Comparison of ENCODE assay signal across 22 cellular contexts in genomic region chr6:55014321-55015088, GRCh38.
DNase-seq lines count a peak whose midpoint lies in the region; ATAC-seq and TF ChIP-seq lines count a peak whose summit lies in the region.
"Had no signal": no experiment of that assay in that cellular context is flagged by ENCODE, and none has a peak within 500 bp of the region (broad histone marks: within the 10 kb centered on the region; RNA-seq: fewer than 3 reads in every experiment).

No MANE protein-coding gene starts in this region.

- POLR2A ChIA-PET in IMR-90 (lab: Charles Lee; ENCODE audit: unreplicated experiment): no interaction called here
- POLR2A ChIA-PET in PC-9 (lab: Charles Lee; ENCODE audit: unreplicated experiment): interaction anchor here (0.7 kb wide), 1 partner anchor 52 kb away, joined by 3 read pairs; no protein-coding TSS in a partner anchor

- in situ Hi-C loops in IMR-90 (cut with MboI; ENCODE audit: low sequenced_read_pairs): no loop called here

- H4K20me1 ChIP-seq in IMR-90 (ENCODE audit: insufficient read depth, low read length) (no peaks in the 10 kb centered on the region), PC-9 (ENCODE audit: insufficient read depth) (no peaks in the 10 kb centered on the region)

- peak overlapping the region; percentile 69; the same call in 1 of the 2 replicates for H3K4ac ChIP-seq in IMR-90 (ENCODE audit: low read depth, low read length)

- H3K4me2 ChIP-seq in IMR-90 (ENCODE audit: low read depth, low read length) (peak overlapping the region; percentile 46), PC-9 (no peak overlapping the region)

- CTCF ChIA-PET in IMR-90 (lab: Yijun Ruan, JAX) (no interaction called here), PC-9 (lab: Charles Lee) (no interaction called here)

- no peaks in the 10 kb centered on the region for H3K9me2 ChIP-seq in PC-9 (ENCODE audit: insufficient read depth)

- H3K27me3 ChIP-seq in IMR-90 (ENCODE audit: control insufficient read depth, insufficient read depth, low read length): no peaks in the 10 kb centered on the region
- H3K27me3 ChIP-seq in adipocyte (replicated peaks; ENCODE audit: control insufficient read depth, insufficient read depth, low read length): no peaks in the 10 kb centered on the region
- H3K27me3 ChIP-seq in tibial nerve: no peaks in the 10 kb centered on the region
- H3K27me3 ChIP-seq in PC-9 (ENCODE audit: insufficient read depth, low read depth): no peaks in the 10 kb centered on the region
- H3K27me3 ChIP-seq: dorsolateral prefrontal cortex, heart right ventricle, ovary, tibial artery had no signal

- TF ChIP-seq RAD21 in IMR-90 (IDR thresholded peaks at IDR 0.05; ENCODE audit: low read length): no peak

- ATAC-seq in IMR-90 (ENCODE audit: low read depth) (peak; percentile 80), left colon (peak; percentile 61), HG02885 (IDR thresholded peaks at IDR 0.05; ENCODE audit: poor library complexity, unreplicated experiment) (no peak)
- ATAC-seq: natural killer cell treated with Interleukin-12 subunit alpha and Interleukin-12 subunit beta and Interleukin-15 and Interleukin-18, amount 100 ng/mL, for 72 hours; stimulated activated naive CD8-positive, alpha-beta T cell treated with anti-CD3 and anti-CD28 coated beads, Interleukin-15, amount 100 ng/mL, for 72 hours had no signal

- no peak overlapping the region for H3K56ac ChIP-seq in IMR-90 (ENCODE audit: extremely low read depth, insufficient read depth, low read length)

- TF ChIP-seq POLR2A in IMR-90 (IDR thresholded peaks at IDR 0.05; ENCODE audit: low read depth, low read length) (no peak), tibial nerve (IDR thresholded peaks at IDR 0.05) (no peak)

- no peak for TF ChIP-seq EP300 in tibial nerve (IDR thresholded peaks at IDR 0.05)

- H3K27ac ChIP-seq in IMR-90 (ENCODE audit: insufficient read depth, low read length) (peak overlapping the region; percentile 58; the same call in 1 of the 2 replicates), tibial nerve (no peak overlapping the region), PC-9 (no peak overlapping the region)
- H3K27ac ChIP-seq: dorsolateral prefrontal cortex, heart right ventricle, ovary, RWPE1, tibial artery had no signal

- no CpG with 5 or more reads among the region's 1 CpG for WGBS in IMR-90 (ENCODE audit: extremely low coverage in 2 of 2, insufficient read length in 1 of 2), 2 experiments
- 66 to 69% methylated on average over 1 of the region's 1 CpG for WGBS in tibial nerve, 2 donors

- H2BK20ac ChIP-seq in IMR-90 (ENCODE audit: low read depth, low read length): peak overlapping the region; percentile 51

- peaks cover 6% of the 10 kb centered on the region for H3K4me1 ChIP-seq in IMR-90 (ENCODE audit: control insufficient read depth, insufficient read depth, low read length)
- no peaks in the 10 kb centered on the region for H3K4me1 ChIP-seq in adipocyte (ENCODE audit: control insufficient read depth, insufficient read depth, low read length)
- peaks cover 0 to 6% (median 0%) of the 10 kb centered on the region in 4 donors for H3K4me1 ChIP-seq in tibial nerve
- H3K4me1 ChIP-seq in PC-9 (replicated peaks; ENCODE audit: insufficient read depth): peaks cover 5% of the 10 kb centered on the region; the same call in 1 of the 2 replicates

- DNase-seq in ELR (ENCODE audit: low read depth) (peak; percentile 16), IMR-90 (peak; percentile 53), adipocyte (ENCODE audit: low read depth) (peak; percentile 88), left colon (no peak), tibial nerve (ENCODE audit: low spot score in 2 of 2) (no peak), SIG-M5 treated with dmso at 0.1 percent for 504 hours (lab: John Stamatoyannopoulos, UW; ENCODE audit: unreplicated experiment) (no peak), PC-9 (no peak)
- DNase-seq: activated CD4-positive, alpha-beta T cell treated with anti-CD3 and anti-CD28 coated beads, Interleukin-2, amount 50 U/mL, for 1 hour; activated naive CD4-positive, alpha-beta T cell treated with anti-CD3 and anti-CD28 coated beads for 36 hours; anterior cingulate cortex; central memory CD4-positive, alpha-beta T cell; dorsolateral prefrontal cortex; heart right ventricle; NCI-H1436; NCI-H2107; ovary; stimulated activated CD4-positive, alpha-beta T cell treated with anti-CD3 and anti-CD28 coated beads, Interleukin-15, amount 100 ng/mL, for 24 hours; stimulated activated naive CD8-positive, alpha-beta T cell treated with anti-CD3 and anti-CD28 coated beads, Interleukin-15, amount 100 ng/mL, for 72 hours; tibial artery had no signal

- no peaks in the 10 kb centered on the region for H3K79me1 ChIP-seq in IMR-90 (ENCODE audit: low read depth in 1 of 2, low read length in 2 of 2)

- peak overlapping the region; percentile 71 for H3K18ac ChIP-seq in IMR-90 (ENCODE audit: low read depth, low read length)

- H3K14ac ChIP-seq in IMR-90 (replicated peaks; ENCODE audit: low read depth, low read length): no peak overlapping the region; the same call in 1 of the 2 replicates

- dilution Hi-C loops in IMR-90 (cut with HindIII; ENCODE audit: low sequenced_read_pairs, unreplicated experiment): no loop called here

- no peaks in the 10 kb centered on the region for H3F3A ChIP-seq in PC-9 (ENCODE audit: insufficient read depth, low read depth)

- H2BK15ac ChIP-seq in IMR-90 (ENCODE audit: low read depth, low read length): peak overlapping the region; percentile 5; the same call in 1 of the 3 replicates

- H3K9me1 ChIP-seq in IMR-90 (ENCODE audit: insufficient read depth, low read length): no peaks in the 10 kb centered on the region

- H3K23ac ChIP-seq in IMR-90 (ENCODE audit: low read depth, low read length): peak overlapping the region; percentile 87

- no peaks in the 10 kb centered on the region for H3K36me3 ChIP-seq in IMR-90 (ENCODE audit: control insufficient read depth, insufficient read depth, low read length)
- no peaks in the 10 kb centered on the region for H3K36me3 ChIP-seq in adipocyte (ENCODE audit: control insufficient read depth, insufficient read depth, low read length, severe bottlenecking)
- H3K36me3 ChIP-seq in tibial nerve: no peaks in the 10 kb centered on the region
- H3K36me3 ChIP-seq in PC-9 (ENCODE audit: low read depth): no peaks in the 10 kb centered on the region
- H3K36me3 ChIP-seq: heart right ventricle, ovary, tibial artery had no signal

- H2BK5ac ChIP-seq in IMR-90 (ENCODE audit: low read depth, low read length, poor library complexity, severe bottlenecking): peak overlapping the region; percentile 90

- H3K9ac ChIP-seq in IMR-90 (ENCODE audit: low read depth, low read length) (no peak overlapping the region), adipocyte (ENCODE audit: low read length) (no peak overlapping the region)

- H4K5ac ChIP-seq in IMR-90 (ENCODE audit: low read depth, low read length): no peak overlapping the region; the same call in 1 of the 2 replicates

- H3K9me3 ChIP-seq in IMR-90 (ENCODE audit: control insufficient read depth, insufficient read depth, low read length): no peaks in the 10 kb centered on the region
- no peaks in the 10 kb centered on the region for H3K9me3 ChIP-seq in adipocyte (ENCODE audit: control insufficient read depth, low read length)
- H3K9me3 ChIP-seq in tibial nerve: no peaks in the 10 kb centered on the region
- H3K9me3 ChIP-seq in PC-9 (ENCODE audit: insufficient read depth, low read depth): no peaks in the 10 kb centered on the region
- H3K9me3 ChIP-seq: ovary, tibial artery had no signal

- H4K91ac ChIP-seq in IMR-90 (ENCODE audit: insufficient read depth, low read depth, low read length): peak overlapping the region; percentile 4; the same call in 1 of the 2 replicates

- peak overlapping the region; percentile 84 for H2BK120ac ChIP-seq in IMR-90 (ENCODE audit: low read depth, low read length)

- H2AK9ac ChIP-seq in IMR-90 (replicated peaks; ENCODE audit: low read depth, low read length, poor library complexity): no peak overlapping the region

- peak overlapping the region in 1 of 2 experiments; percentile 56; a peak in 2 of 4 replicates for H4K8ac ChIP-seq in IMR-90 (ENCODE audit: low read depth in 2 of 2, low read length in 2 of 2)

- no peak for TF ChIP-seq CTCF in IMR-90 (conservative IDR thresholded peaks at IDR 0.05; ENCODE audit: low read depth, low read length)
- TF ChIP-seq CTCF in tibial nerve (IDR thresholded peaks at IDR 0.05): no peak
- no peak for TF ChIP-seq CTCF in PC-9 (conservative IDR thresholded peaks at IDR 0.05)

- H2AK5ac ChIP-seq in IMR-90 (ENCODE audit: low read depth, low read length): 0 out of 2 replicates have a peak overlapping the region, but pooled peaks have one; percentile 17

- H3K79me2 ChIP-seq in PC-9 (ENCODE audit: low read depth): no peaks in the 10 kb centered on the region

- H3K4me3 ChIP-seq in IMR-90 (ENCODE audit: insufficient read depth, low read depth, low read length) (no peak overlapping the region), adipocyte (ENCODE audit: low read length) (no peak overlapping the region), tibial nerve (no peak overlapping the region), PC-9 (no peak overlapping the region)
- H3K4me3 ChIP-seq: dorsolateral prefrontal cortex, heart right ventricle, ovary, tibial artery had no signal

- intact Hi-C loops in IMR-90 (cut with micrococcal nuclease) (no loop called here), left colon (cut with DNase I, micrococcal nuclease) (no loop called here), PC-9 (cut with micrococcal nuclease; ENCODE audit: unreplicated experiment) (no loop called here)

- BruUV-seq in IMR-90 (replicated peaks; lab: Mats Ljungman, UMichigan) (no TSS peak), PC-9 (replicated peaks; lab: Mats Ljungman, UMichigan) (no TSS peak)

- peak overlapping the region; percentile 56 for H2AFZ ChIP-seq in IMR-90 (replicated peaks; ENCODE audit: low read length, poor library complexity)
- no peak overlapping the region for H2AFZ ChIP-seq in PC-9

TF ChIP-seq in IMR-90, 13 proteins besides CTCF, POLR2A, EP300 and RAD21 (continues in another document):
- TF ChIP-seq RCOR1 (IDR thresholded peaks at IDR 0.05; ENCODE audit: insufficient replicate concordance, low read length) (no peak), SMC3 (IDR thresholded peaks at IDR 0.05; ENCODE audit: low read depth, low read length) (no peak), BHLHE40 (IDR thresholded peaks at IDR 0.05; ENCODE audit: low read depth, low read length) (no peak), MXI1 (IDR thresholded peaks at IDR 0.05; ENCODE audit: borderline replicate concordance, low read depth, low read length) (no peak), RFX5 (IDR thresholded peaks at IDR 0.05; ENCODE audit: low read depth, low read length) (no peak), MAFK (IDR thresholded peaks at IDR 0.05; ENCODE audit: low read depth, low read length) (no peak), FOS (IDR thresholded peaks at IDR 0.05; ENCODE audit: low read depth, low read length) (no peak), NFE2L2 (IDR thresholded peaks at IDR 0.05; ENCODE audit: low read depth, low read length) (no peak), CHD1 (IDR thresholded peaks at IDR 0.05; ENCODE audit: low read depth, low read length) (no peak)

Comparison
In these comparisons a context has a peak if more than half of its experiments do, and no peak if none do; other contexts are left out.
1. DNase-seq: peak in ELR (single experiment), IMR-90 (single experiment) and adipocyte (single experiment); none in left colon (0 of 2), tibial nerve (0 of 2), SIG-M5 treated with dmso at 0.1 percent for 504 hours (single experiment) and PC-9 (0 of 2).